Comparison of ENCODE assay signal across 21 cellular contexts in genomic region chr3:188160751-188161150, GRCh38. TPM values are rescaled to one million over a fixed set of nuclear protein-coding genes. Genes with fewer than 3 reads are reported as not detected.
DNase-seq lines count a peak whose midpoint lies in the region; ATAC-seq and TF ChIP-seq lines count a peak whose summit lies in the region.
"Had no signal": no experiment of that assay in that cellular context is flagged by ENCODE, and none has a peak within 500 bp of the region (broad histone marks: within the 10 kb centered on the region; RNA-seq: fewer than 3 reads in every experiment).

No MANE protein-coding gene starts in this region.

- no peak overlapping the region for H3K14ac ChIP-seq in mesenchymal stem cell (ENCODE audit: low read length in 2 of 2)

- no peaks in the 10 kb centered on the region for H3K36me3 ChIP-seq in CD8-positive, alpha-beta T cell (ENCODE audit: insufficient read depth, low read length)
- no peaks in the 10 kb centered on the region for H3K36me3 ChIP-seq in gastrocnemius medialis
- H3K36me3 ChIP-seq in mesenchymal stem cell (ENCODE audit: control insufficient read depth in 1 of 2, insufficient read depth in 2 of 2, low read depth in 1 of 2, low read length in 2 of 2) = peaks cover 9% of the 10 kb centered on the region in 2 experiments
- H3K36me3 ChIP-seq: adrenal gland had no signal

- H3K9me3 ChIP-seq in CD8-positive, alpha-beta T cell (ENCODE audit: low read length) = no peaks in the 10 kb centered on the region
- no peaks in the 10 kb centered on the region for H3K9me3 ChIP-seq in gastrocnemius medialis
- no peaks in the 10 kb centered on the region for H3K9me3 ChIP-seq in mesenchymal stem cell (ENCODE audit: control insufficient read depth, low read length)
- H3K9me3 ChIP-seq: adrenal gland had no signal

- peak overlapping the region in 1 of 2 experiments; percentile 23 for H2BK12ac ChIP-seq in mesenchymal stem cell (ENCODE audit: low read length in 2 of 2)

- no peak overlapping the region for H2BK120ac ChIP-seq in mesenchymal stem cell (ENCODE audit: low read depth, low read length)

- H3K9ac ChIP-seq in mesenchymal stem cell (ENCODE audit: low read length) = no peak overlapping the region

- H2BK5ac ChIP-seq in mesenchymal stem cell (ENCODE audit: low read depth, low read length, poor library complexity, severe bottlenecking) = no peak overlapping the region

- peaks cover 68% of the 10 kb centered on the region for H3K4me1 Mint-ChIP-seq in T-helper 2 cell treated with Interferon-gamma antibody and Interleukin-4, amounts not matched to agents 5 μg/mL and 100 μg/mL, for 36 hours (ENCODE audit: low read depth)
- peaks cover 61% of the 10 kb centered on the region for H3K4me1 Mint-ChIP-seq in CD8-positive, alpha-beta T cell (ENCODE audit: low read depth)
- peaks cover 67% of the 10 kb centered on the region for H3K4me1 Mint-ChIP-seq in chondrocyte (ENCODE audit: low read depth)

- H2AK5ac ChIP-seq in mesenchymal stem cell (ENCODE audit: low read length, severe bottlenecking) = no peak overlapping the region

- no peak overlapping the region for H3K4me3 Mint-ChIP-seq in T-helper 2 cell treated with Interferon-gamma antibody and Interleukin-4, amounts not matched to agents 5 μg/mL and 100 μg/mL, for 36 hours
- H3K4me3 Mint-ChIP-seq in CD8-positive, alpha-beta T cell = no peak overlapping the region
- H3K4me3 Mint-ChIP-seq in chondrocyte (ENCODE audit: unreplicated experiment) = no peak overlapping the region
- H3K4me3 Mint-ChIP-seq: activated T-helper 17 cell treated with anti-CD3 and anti-CD28 coated beads, Interleukin-2, amount 50 U/mL, for 72 hours had no signal

- no peak overlapping the region for H3K27ac ChIP-seq in CD8-positive, alpha-beta T cell (ENCODE audit: low read depth, low read length)
- H3K27ac ChIP-seq in gastrocnemius medialis = peak overlapping the region; percentile 84 to 98 (median 96)
- no peak overlapping the region for H3K27ac ChIP-seq in mesenchymal stem cell (ENCODE audit: low read length, poor library complexity, severe bottlenecking)
- H3K27ac ChIP-seq: dorsolateral prefrontal cortex, epithelial cell of prostate had no signal

- H3K23ac ChIP-seq in mesenchymal stem cell (ENCODE audit: low read length in 2 of 2) = no peak overlapping the region

- peak overlapping the region; percentile 2 for H3K27ac Mint-ChIP-seq in T-helper 2 cell treated with Interferon-gamma antibody and Interleukin-4, amounts not matched to agents 5 μg/mL and 100 μg/mL, for 36 hours
- H3K27ac Mint-ChIP-seq in CD8-positive, alpha-beta T cell = peak overlapping the region; percentile 1
- H3K27ac Mint-ChIP-seq in chondrocyte (ENCODE audit: unreplicated experiment) = peak overlapping the region; percentile 37
- H3K27ac Mint-ChIP-seq: activated T-helper 17 cell treated with anti-CD3 and anti-CD28 coated beads, Interleukin-2, amount 50 U/mL, for 72 hours had no signal

- peaks cover 7% of the 10 kb centered on the region for H3K79me1 ChIP-seq in mesenchymal stem cell (replicated peaks; ENCODE audit: low read length, poor library complexity, severe bottlenecking)

- TF ChIP-seq CTCF in CD8-positive, alpha-beta T cell (IDR thresholded peaks at IDR 0.05) = no peak
- TF ChIP-seq CTCF in chondrocyte (IDR thresholded peaks at IDR 0.05) = no peak
- no peak for TF ChIP-seq CTCF in gastrocnemius medialis (IDR thresholded peaks at IDR 0.05 in 4 of 5, conservative IDR thresholded peaks at IDR 0.05 in 1 of 5)

- POLR2A ChIA-PET in CD8-positive, alpha-beta T cell (lab: Charles Lee) = interaction anchor here (0.9 kb wide), 1 partner anchor 9 kb away, joined by 4 read pairs; no protein-coding TSS in a partner anchor

- H3K4me3 ChIP-seq in CD8-positive, alpha-beta T cell (ENCODE audit: low read depth, low read length) = no peak overlapping the region
- no peak overlapping the region for H3K4me3 ChIP-seq in gastrocnemius medialis
- H3K4me3 ChIP-seq in mesenchymal stem cell (ENCODE audit: insufficient read depth in 1 of 2, low read depth in 1 of 2, low read length in 2 of 2) = no peak overlapping the region
- H3K4me3 ChIP-seq: adrenal gland, dorsolateral prefrontal cortex, GM12878 had no signal

- H3K4me1 ChIP-seq in CD8-positive, alpha-beta T cell (ENCODE audit: insufficient read depth, low read length) = peaks cover 15% of the 10 kb centered on the region
- peaks cover 78 to 83% of the 10 kb centered on the region in 2 donors for H3K4me1 ChIP-seq in gastrocnemius medialis
- H3K4me1 ChIP-seq in mesenchymal stem cell (ENCODE audit: control insufficient read depth, insufficient read depth, low read depth, low read length) = peaks cover 5% of the 10 kb centered on the region

- H3K36me3 Mint-ChIP-seq in T-helper 2 cell treated with Interferon-gamma antibody and Interleukin-4, amounts not matched to agents 5 μg/mL and 100 μg/mL, for 36 hours (ENCODE audit: low read depth) = peaks cover 40% of the 10 kb centered on the region
- no peaks in the 10 kb centered on the region for H3K36me3 Mint-ChIP-seq in CD8-positive, alpha-beta T cell
- H3K36me3 Mint-ChIP-seq in chondrocyte (ENCODE audit: low read depth) = no peaks in the 10 kb centered on the region

- no peak overlapping the region for H3K18ac ChIP-seq in mesenchymal stem cell (ENCODE audit: low read depth in 1 of 2, low read length in 2 of 2)

- CTCF ChIA-PET in CD8-positive, alpha-beta T cell (lab: Charles Lee) = interaction anchor here (1.6 kb wide), 1 partner anchor 420 kb away, joined by 3 read pairs; no protein-coding TSS in a partner anchor

- H4K91ac ChIP-seq in mesenchymal stem cell (ENCODE audit: low read length) = no peak overlapping the region

- no peak for ATAC-seq in CD8-positive, alpha-beta T cell
- ATAC-seq in gastrocnemius medialis = no peak
- ATAC-seq: activated T-helper 17 cell treated with anti-CD3 and anti-CD28 coated beads, Interleukin-2, amount 50 U/mL, for 72 hours; GM12878 had no signal

- H3K4me2 ChIP-seq in mesenchymal stem cell (ENCODE audit: low read length, poor library complexity, severe bottlenecking) = no peak overlapping the region

- no peak overlapping the region for H2BK15ac ChIP-seq in mesenchymal stem cell (ENCODE audit: low read depth, poor library complexity, severe bottlenecking)

- in situ Hi-C loops in gastrocnemius medialis (cut with MboI; ENCODE audit: low sequenced_read_pairs in 4 of 4) = loop anchor here in 1 of 4 donors (25.0 kb wide), 1 partner anchor 802 kb away; no protein-coding TSS in a partner anchor

- no peak overlapping the region for H4K8ac ChIP-seq in mesenchymal stem cell (ENCODE audit: low read length)

- no peak for TF ChIP-seq POLR2A in gastrocnemius medialis (IDR thresholded peaks at IDR 0.05)

- DNase-seq in T-helper 2 cell treated with Interferon-gamma antibody and Interleukin-4, amounts not matched to agents 5 μg/mL and 100 μg/mL, for 36 hours (ENCODE audit: low spot score) = no peak
- DNase-seq in T-helper 2 cell = no peak
- no peak for DNase-seq in CD8-positive, alpha-beta T cell
- DNase-seq in chondrocyte (ENCODE audit: low spot score) = no peak
- DNase-seq in gastrocnemius medialis = no peak
- no peak for DNase-seq in NCI-H2081 (lab: John Stamatoyannopoulos, UW)
- DNase-seq in NCI-H2227 (lab: John Stamatoyannopoulos, UW; ENCODE audit: unreplicated experiment) = no peak
- DNase-seq in mesenchymal stem cell = no peak
- DNase-seq: 8988T; adrenal gland; DMS 273 treated with DMSO at 0.1 percent for 48 hours; dorsolateral prefrontal cortex; GDM1; GOT3; NCI-H748 treated with DMSO at 0.1 percent for 48 hours; OCI-M1; SIG-M5; stimulated activated CD4-positive, alpha-beta T cell treated with anti-CD3 and anti-CD28 coated beads, Interleukin-15, amount 100 ng/mL, for 24 hours had no signal

- H3K27me3 Mint-ChIP-seq in T-helper 2 cell treated with Interferon-gamma antibody and Interleukin-4, amounts not matched to agents 5 μg/mL and 100 μg/mL, for 36 hours (ENCODE audit: low read depth) = no peaks in the 10 kb centered on the region
- no peaks in the 10 kb centered on the region for H3K27me3 Mint-ChIP-seq in CD8-positive, alpha-beta T cell (ENCODE audit: low read depth)
- H3K27me3 Mint-ChIP-seq in chondrocyte (ENCODE audit: low read depth) = no peaks in the 10 kb centered on the region
- H3K27me3 Mint-ChIP-seq: activated T-helper 17 cell treated with anti-CD3 and anti-CD28 coated beads, Interleukin-2, amount 50 U/mL, for 72 hours had no signal

- intact Hi-C loops in CD8-positive, alpha-beta T cell (cut with DNase I, micrococcal nuclease) = no loop called here
- intact Hi-C loops in gastrocnemius medialis (cut with DNase I; ENCODE audit: low total_unique reads) = no loop called here

- H3K4ac ChIP-seq in mesenchymal stem cell (ENCODE audit: low read depth in 1 of 2, low read length in 2 of 2) = no peak overlapping the region

- H3K27me3 ChIP-seq in CD8-positive, alpha-beta T cell (ENCODE audit: insufficient read depth, low read length) = no peaks in the 10 kb centered on the region
- H3K27me3 ChIP-seq in gastrocnemius medialis (no peaks in the 10 kb centered on the region), mesenchymal stem cell (ENCODE audit: control insufficient read depth in 1 of 2, insufficient read depth in 1 of 2, low read length in 2 of 2) (no peaks in the 10 kb centered on the region)
- H3K27me3 ChIP-seq: adrenal gland, dorsolateral prefrontal cortex had no signal

- no peaks in the 10 kb centered on the region for H3K9me3 Mint-ChIP-seq in T-helper 2 cell treated with Interferon-gamma antibody and Interleukin-4, amounts not matched to agents 5 μg/mL and 100 μg/mL, for 36 hours
- H3K9me3 Mint-ChIP-seq in CD8-positive, alpha-beta T cell = no peaks in the 10 kb centered on the region
- no peaks in the 10 kb centered on the region for H3K9me3 Mint-ChIP-seq in chondrocyte (ENCODE audit: low read depth)
- H3K9me3 Mint-ChIP-seq: activated T-helper 17 cell treated with anti-CD3 and anti-CD28 coated beads, Interleukin-2, amount 50 U/mL, for 72 hours had no signal

- H2AFZ ChIP-seq in mesenchymal stem cell (ENCODE audit: low read depth, low read length) = no peak overlapping the region

RNA-seq across cellular contexts. Expression of gene LPP, which starts 6.8 kb away (rescaled TPM):
- total RNA-seq in CD8-positive, alpha-beta T cell = 10 to 100 TPM; 35.2 to 37.0 TPM
- 174 to 295 TPM (median 288 TPM) in 3 replicates for total RNA-seq in chondrocyte
- 10 to 100 TPM; 56.0 to 65.7 (median 58.1) TPM for total RNA-seq in gastrocnemius medialis
- 37.8 TPM for polyA plus RNA-seq in mesenchymal stem cell (2013, experiment 1 of 2)
- 34.1 TPM for polyA plus RNA-seq in mesenchymal stem cell (2013, experiment 2 of 2)

Comparison
In these comparisons a context has a peak if more than half of its experiments do, and no peak if none do; other contexts are left out.
1. H3K27ac ChIP-seq: peak in gastrocnemius medialis (4 of 4); none in CD8-positive, alpha-beta T cell (single experiment) and mesenchymal stem cell (single experiment).
2. Peak in every context shown above with its lines, with median percentiles within 50 percentile points of each other: H3K27ac Mint-ChIP-seq.